ENCODE assay signal across 1 cellular context in genomic region chr12:49232940-49233841, GRCh38.
TF ChIP-seq lines count a peak whose summit lies in the region.

No MANE protein-coding gene starts in this region.

TF ChIP-seq in K562, 482 proteins besides CTCF, POLR2A, EP300 and RAD21 (continued from another document and continues in another):
- no peak for TF ChIP-seq CHD7 (IDR thresholded peaks at IDR 0.05; ENCODE audit: low read depth, low read length)
- no peak for TF ChIP-seq CEBPG (CRISPR knock-in tag; IDR thresholded peaks at IDR 0.05)
- no peak for TF ChIP-seq CEBPG (tag; conservative IDR thresholded peaks at IDR 0.05 in 1 of 2, IDR thresholded peaks at IDR 0.05 in 1 of 2)
- no peak for TF ChIP-seq EZH2 (IDR thresholded peaks at IDR 0.05; ENCODE audit: borderline replicate concordance, low read depth, low read length)
- no peak for TF ChIP-seq ZNF778 (CRISPR knock-in tag; IDR thresholded peaks at IDR 0.05)
- TF ChIP-seq ZNF280A (IDR thresholded peaks at IDR 0.05; ENCODE audit: low read depth, partially characterized antibody), result no peak
- no peak for TF ChIP-seq COPS2 (conservative IDR thresholded peaks at IDR 0.05)
- no peak; the same call in 1 of the 2 replicates for TF ChIP-seq ZNF407 (IDR thresholded peaks at IDR 0.05; ENCODE audit: low read depth)
- no peak for TF ChIP-seq RERE (CRISPR knock-in tag; IDR thresholded peaks at IDR 0.05; ENCODE audit: borderline replicate concordance)
- no peak for TF ChIP-seq NFIX (CRISPR knock-in tag; IDR thresholded peaks at IDR 0.05; ENCODE audit: low read depth)
- TF ChIP-seq SMC3 (conservative IDR thresholded peaks at IDR 0.05; ENCODE audit: insufficient read depth, low read depth, low read length), result no peak
- peak; percentile 91 for TF ChIP-seq MTA2 (IDR thresholded peaks at IDR 0.05; ENCODE audit: low read depth)
- peak in 1 of 2 experiments; percentile 84; a peak in 1 of 3 replicates for TF ChIP-seq CBX3 (IDR thresholded peaks at IDR 0.05; ENCODE audit: borderline replicate concordance in 1 of 2, low read length in 2 of 2)
- TF ChIP-seq XRCC5 (IDR thresholded peaks at IDR 0.05; ENCODE audit: low read depth, low read length), result no peak
- TF ChIP-seq YY1 (IDR thresholded peaks at IDR 0.05; ENCODE audit: borderline replicate concordance in 1 of 3, control insufficient read depth in 1 of 3, extremely low read depth in 1 of 3, insufficient read depth in 3 of 3, insufficient read length in 1 of 3, insufficient replicate concordance in 2 of 3, low read depth in 1 of 3, low read length in 2 of 3), result peak in 2 of 3 experiments; percentile 43 to 62
- TF ChIP-seq SRSF1 (IDR thresholded peaks at IDR 0.05; ENCODE audit: low read depth, low read length), result no peak
- peak; percentile 90; the same call in 1 of the 2 replicates for TF ChIP-seq RNF2 (IDR thresholded peaks at IDR 0.05)
- no peak for TF ChIP-seq RFX7 (CRISPR knock-in tag; IDR thresholded peaks at IDR 0.05)
